13 cellular contexts compared by ENCODE assay signal in the genomic region with DNA sequence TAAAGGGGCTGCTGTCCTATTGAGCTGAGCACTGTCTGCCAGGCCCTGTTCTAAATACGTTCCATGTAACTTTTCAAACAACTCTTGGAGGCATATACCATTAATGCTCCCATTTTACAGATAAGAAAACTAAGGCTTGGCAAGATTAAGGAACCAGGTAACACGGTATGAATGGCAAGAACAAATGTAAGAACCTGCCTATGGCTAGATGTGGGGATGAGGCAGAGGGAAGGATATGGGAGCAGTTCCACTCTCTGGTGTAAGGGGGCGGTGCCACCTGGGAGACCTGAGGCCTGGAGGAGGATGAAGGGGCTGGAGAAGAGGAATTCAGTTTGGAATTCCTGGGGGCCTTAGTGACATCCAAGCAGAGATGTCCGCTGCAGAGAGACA. TPM values are rescaled to one million over a fixed set of nuclear protein-coding genes. Genes with fewer than 3 reads are reported as not detected.
DNase-seq lines count a peak whose midpoint lies in the region; ATAC-seq and TF ChIP-seq lines count a peak whose summit lies in the region.
"Had no signal": no experiment of that assay in that cellular context is flagged by ENCODE, and none has a peak within 500 bp of the region (broad histone marks: within the 10 kb centered on the region; RNA-seq: fewer than 3 reads in every experiment).

No MANE protein-coding gene starts in this region.

- H4K20me1 ChIP-seq in OCI-LY1 (ENCODE audit: insufficient read depth, low read length): no peaks in the 10 kb centered on the region

- H3K9ac ChIP-seq in OCI-LY1 (ENCODE audit: low read length) (no peak overlapping the region), endodermal cell (ENCODE audit: extremely low read depth, low read length, poor library complexity, severe bottlenecking) (no peak overlapping the region)

- H3K9me2 ChIP-seq in OCI-LY1 (ENCODE audit: low read depth, low read length): no peaks in the 10 kb centered on the region

- H3K27me3 Mint-ChIP-seq in MCF 10A (ENCODE audit: insufficient read depth, unreplicated experiment): no peaks in the 10 kb centered on the region
- no peaks in the 10 kb centered on the region for H3K27me3 Mint-ChIP-seq in endodermal cell (ENCODE audit: insufficient read depth)
- H3K27me3 Mint-ChIP-seq in T-helper 2 cell treated with Interferon-gamma antibody and Interleukin-4, amounts not matched to agents 5 μg/mL and 100 μg/mL, for 36 hours (ENCODE audit: low read depth): no peaks in the 10 kb centered on the region

- TF ChIP-seq CTCF in MCF 10A (IDR thresholded peaks at IDR 0.05; ENCODE audit: unreplicated experiment) (no peak), breast epithelium (IDR thresholded peaks at IDR 0.05) (no peak), OCI-LY1 (IDR thresholded peaks at IDR 0.05; ENCODE audit: low read length) (peak; percentile 27; the same call in 1 of the 2 replicates), endodermal cell (conservative IDR thresholded peaks at IDR 0.05) (peak; percentile 70), transverse colon (IDR thresholded peaks at IDR 0.05) (no peak)

- H3K36me3 ChIP-seq in breast epithelium: no peaks in the 10 kb centered on the region
- peaks cover 15% of the 10 kb centered on the region for H3K36me3 ChIP-seq in OCI-LY1 (ENCODE audit: insufficient read depth, low read length)
- peaks cover 5% of the 10 kb centered on the region for H3K36me3 ChIP-seq in endodermal cell (ENCODE audit: control insufficient read depth, insufficient read depth, low read length)
- no peaks in the 10 kb centered on the region for H3K36me3 ChIP-seq in transverse colon

- H3K4me3 ChIP-seq in breast epithelium (no peak overlapping the region), OCI-LY1 (ENCODE audit: low read depth, low read length, poor library complexity, severe bottlenecking) (no peak overlapping the region), endodermal cell (ENCODE audit: low read length) (no peak overlapping the region), transverse colon (no peak overlapping the region)

- H3K4me1 ChIP-seq in breast epithelium (no peaks in the 10 kb centered on the region), OCI-LY1 (ENCODE audit: insufficient read depth, low read length, severe bottlenecking) (no peaks in the 10 kb centered on the region), endodermal cell (ENCODE audit: control insufficient read depth, insufficient read depth, low read length) (no peaks in the 10 kb centered on the region), transverse colon (peaks cover 4 to 24% (median 10%) of the 10 kb centered on the region in 4 donors)

- peaks cover 36% of the 10 kb centered on the region for H3K4me1 Mint-ChIP-seq in MCF 10A (ENCODE audit: insufficient read depth, unreplicated experiment)
- peaks cover 4% of the 10 kb centered on the region for H3K4me1 Mint-ChIP-seq in endodermal cell
- H3K4me1 Mint-ChIP-seq in T-helper 2 cell treated with Interferon-gamma antibody and Interleukin-4, amounts not matched to agents 5 μg/mL and 100 μg/mL, for 36 hours (ENCODE audit: low read depth): peaks cover 8% of the 10 kb centered on the region

- H3K27ac Mint-ChIP-seq in MCF 10A (ENCODE audit: low read depth, unreplicated experiment) (peak overlapping the region; percentile 55), endodermal cell (peak overlapping the region; percentile 72)
- no peak overlapping the region for H3K27ac Mint-ChIP-seq in T-helper 2 cell treated with Interferon-gamma antibody and Interleukin-4, amounts not matched to agents 5 μg/mL and 100 μg/mL, for 36 hours

- intact Hi-C loops in MCF 10A (cut with micrococcal nuclease) (no loop called here), breast epithelium (cut with DNase I; ENCODE audit: low total_unique reads) (no loop called here), transverse colon (cut with DNase I; ENCODE audit: low total_unique reads) (no loop called here)

- no TSS peak for BruUV-seq in MCF 10A (replicated peaks; lab: Mats Ljungman, UMichigan)

- no peak for TF ChIP-seq POLR2A in breast epithelium (IDR thresholded peaks at IDR 0.05)
- TF ChIP-seq POLR2A in transverse colon (IDR thresholded peaks at IDR 0.05): no peak

- WGBS in endodermal cell (ENCODE audit: insufficient coverage in 1 of 2, insufficient read length in 1 of 2), 2 experiments: 73 to 91% methylated on average over 1 to 4 of the region's 4 CpGs
- 62 to 71% methylated on average over 4 of the region's 4 CpGs for WGBS in transverse colon (ENCODE audit: low coverage in 1 of 2), 2 donors

- no peaks in the 10 kb centered on the region for H3K9me3 ChIP-seq in breast epithelium
- no peaks in the 10 kb centered on the region for H3K9me3 ChIP-seq in OCI-LY1 (ENCODE audit: low read length)
- H3K9me3 ChIP-seq in endodermal cell (ENCODE audit: control insufficient read depth, low read length): no peaks in the 10 kb centered on the region
- H3K9me3 ChIP-seq in transverse colon: no peaks in the 10 kb centered on the region

- TF ChIP-seq EP300 in transverse colon (IDR thresholded peaks at IDR 0.05; ENCODE audit: low read depth): no peak

- DNase-seq in MCF 10A (ENCODE audit: unreplicated experiment) (no peak), breast epithelium (ENCODE audit: low spot score in 2 of 2) (no peak), endodermal cell (peak; percentile 81), transverse colon (no peak), occipital lobe (lab: John Stamatoyannopoulos, UW) (no peak)
- no peak for DNase-seq in T-helper 2 cell treated with Interferon-gamma antibody and Interleukin-4, amounts not matched to agents 5 μg/mL and 100 μg/mL, for 36 hours (ENCODE audit: low spot score)
- DNase-seq: activated naive CD4-positive, alpha-beta T cell treated with Interleukin-2 at 50 U/mL for 16 hours; cerebellar nuclear complex; NCI-H510A treated with DMSO at 0.1 percent for 48 hours had no signal

- no peak overlapping the region for H2AFZ ChIP-seq in OCI-LY1 (ENCODE audit: low read length)

- ATAC-seq in GM18861 (IDR thresholded peaks at IDR 0.05; ENCODE audit: unreplicated experiment): no peak

- H3F3A ChIP-seq in OCI-LY1 (ENCODE audit: insufficient read depth, low read length): no peaks in the 10 kb centered on the region

- H3K27ac ChIP-seq in breast epithelium (no peak overlapping the region), OCI-LY1 (ENCODE audit: low read depth, low read length, poor library complexity, severe bottlenecking) (no peak overlapping the region), endodermal cell (ENCODE audit: low read depth, low read length) (no peak overlapping the region), transverse colon (peak overlapping the region in 3 of 4 donors; percentile 34 to 47 (median 34))

- POLR2A ChIA-PET in MCF 10A (lab: Yijun Ruan, JAX): interaction anchor here (1.4 to 1.8 kb wide), 3 partner anchors 10 to 27 kb away, joined by 3 to 5 read pairs (median 5); partner anchors contain the start of gene CSK

- CTCF ChIA-PET in MCF 10A (lab: Yijun Ruan, JAX): interaction anchor here (0.7 to 1.7 kb wide), 6 partner anchors 9 to 38 kb away, joined by 3 to 6 read pairs (median 4); no protein-coding TSS in a partner anchor

- peak overlapping the region; percentile 28 for H3K4me3 Mint-ChIP-seq in MCF 10A (ENCODE audit: unreplicated experiment)
- H3K4me3 Mint-ChIP-seq in endodermal cell: no peak overlapping the region
- no peak overlapping the region for H3K4me3 Mint-ChIP-seq in T-helper 2 cell treated with Interferon-gamma antibody and Interleukin-4, amounts not matched to agents 5 μg/mL and 100 μg/mL, for 36 hours

- H3K27me3 ChIP-seq in breast epithelium: no peaks in the 10 kb centered on the region
- H3K27me3 ChIP-seq in OCI-LY1 (ENCODE audit: insufficient read depth, low read length): no peaks in the 10 kb centered on the region; the same call in 1 of the 2 replicates
- no peaks in the 10 kb centered on the region for H3K27me3 ChIP-seq in endodermal cell (ENCODE audit: control insufficient read depth, insufficient read depth, low read length, poor library complexity, severe bottlenecking)
- H3K27me3 ChIP-seq in transverse colon: no peaks in the 10 kb centered on the region

- H3K79me2 ChIP-seq in OCI-LY1 (ENCODE audit: insufficient read depth, low read length): no peaks in the 10 kb centered on the region

- H3K9me3 Mint-ChIP-seq in MCF 10A (ENCODE audit: unreplicated experiment): no peaks in the 10 kb centered on the region
- H3K9me3 Mint-ChIP-seq in endodermal cell: no peaks in the 10 kb centered on the region
- H3K9me3 Mint-ChIP-seq in T-helper 2 cell treated with Interferon-gamma antibody and Interleukin-4, amounts not matched to agents 5 μg/mL and 100 μg/mL, for 36 hours: no peaks in the 10 kb centered on the region

- no peak overlapping the region for H3K4me2 ChIP-seq in OCI-LY1 (ENCODE audit: low read length)

- H3K36me3 Mint-ChIP-seq in MCF 10A (ENCODE audit: insufficient read depth, unreplicated experiment): peaks cover 13% of the 10 kb centered on the region
- peaks cover 9% of the 10 kb centered on the region for H3K36me3 Mint-ChIP-seq in endodermal cell (ENCODE audit: low read depth)
- peaks cover 13% of the 10 kb centered on the region for H3K36me3 Mint-ChIP-seq in T-helper 2 cell treated with Interferon-gamma antibody and Interleukin-4, amounts not matched to agents 5 μg/mL and 100 μg/mL, for 36 hours (ENCODE audit: low read depth)

- in situ Hi-C loops in transverse colon (cut with MboI; ENCODE audit: low pct_ligation_motif_present in 1 of 4, low pct_unique_long_range_greater_than_20kb in 1 of 4, low sequenced_read_pairs in 3 of 4): no loop called here

RNA-seq across cellular contexts. Expression of gene LMAN1L, which starts 3.8 kb away (rescaled TPM):
- total RNA-seq in MCF 10A (2022) (0.23 TPM in 1 of 2 replicates, not detected in the other), breast epithelium (under 1 TPM in 1 of 3 donors, not detected in 2; 0.15 TPM), endodermal cell (not detected), transverse colon (10 to 100 TPM in 1 of 4 donors, not detected in 3; 20.2 TPM), occipital lobe (not detected)
- polyA plus RNA-seq in endodermal cell (2013, experiment 1 of 2): not detected
- polyA plus RNA-seq in endodermal cell (2013, experiment 2 of 2): not detected
- total RNA-seq: RPMI7951 had no signal
- polyA plus RNA-seq: BJ had no signal

RNA-seq across cellular contexts. Expression of gene CPLX3, which starts 17.6 kb away (rescaled TPM):
- total RNA-seq in MCF 10A (2022) (not detected in 2 replicates), breast epithelium (under 1 TPM in 1 of 3 donors, not detected in 2; 0.66 TPM), endodermal cell (not detected), transverse colon (not detected), occipital lobe (1.6 TPM)
- polyA plus RNA-seq in endodermal cell (2013, experiment 1 of 2): 0.25 TPM
- 0.17 TPM for polyA plus RNA-seq in endodermal cell (2013, experiment 2 of 2)
- total RNA-seq: RPMI7951 had no signal
- polyA plus RNA-seq: BJ had no signal

RNA-seq across cellular contexts. Expression of gene CSK, which starts 27.0 kb away (rescaled TPM):
- total RNA-seq in MCF 10A (2022) (50.4 and 65.3 TPM in 2 replicates), breast epithelium (10 to 100 TPM; 18.7 to 26.2 (median 18.7) TPM), endodermal cell (10 to 100 TPM; 64.3 to 68.5 TPM), transverse colon (100 to 1,000 TPM in 1 of 4 donors, 10 to 100 TPM in 3; 59.7 to 176 (median 73.4) TPM), occipital lobe (24.0 TPM)
- polyA plus RNA-seq in endodermal cell (2013, experiment 1 of 2): 47.2 TPM
- 45.1 TPM for polyA plus RNA-seq in endodermal cell (2013, experiment 2 of 2)

RNA-seq across cellular contexts. Expression of gene ULK3, which starts 34.1 kb away (rescaled TPM):
- total RNA-seq in MCF 10A (2022) (27.6 and 31.3 TPM in 2 replicates), breast epithelium (10 to 100 TPM; 28.3 to 48.8 (median 48.0) TPM), endodermal cell (10 to 100 TPM; 33.9 to 36.2 TPM), transverse colon (100 to 1,000 TPM; 138 to 473 (median 312) TPM), occipital lobe (32.4 TPM)
- 49.9 TPM for polyA plus RNA-seq in endodermal cell (2013, experiment 1 of 2)
- 32.5 TPM for polyA plus RNA-seq in endodermal cell (2013, experiment 2 of 2)

Comparison
In these comparisons a context has a peak if more than half of its experiments do, and no peak if none do; other contexts are left out.
1. CTCF ChIP-seq: peak in OCI-LY1 (single experiment) and endodermal cell (single experiment); none in MCF 10A (single experiment), breast epithelium (0 of 3) and transverse colon (0 of 5).
2. H3K27ac ChIP-seq: peak in transverse colon (3 of 4); none in breast epithelium (0 of 2), OCI-LY1 (single experiment) and endodermal cell (single experiment).